ENCODE assay signal across 9 cellular contexts in genomic region chr3:18389108-18389733, GRCh38. TPM values are rescaled to one million over a fixed set of nuclear protein-coding genes. Genes with fewer than 3 reads are reported as not detected.
DNase-seq lines count a peak whose midpoint lies in the region; ATAC-seq and TF ChIP-seq lines count a peak whose summit lies in the region.
"Had no signal": no experiment of that assay in that cellular context is flagged by ENCODE, and none has a peak within 500 bp of the region (broad histone marks: within the 10 kb centered on the region; RNA-seq: fewer than 3 reads in every experiment).

No MANE protein-coding gene starts in this region.

- no peak overlapping the region for H3K9ac ChIP-seq in HCT116 (ENCODE audit: low read length)
- H3K9ac ChIP-seq: BLaER1 treated with 17β-estradiol and CSF1 and Interleukin-3, amounts not matched to agents 10 nM and 100 nM had no signal

- H3K27ac ChIP-seq in HCT116 (ENCODE audit: low read depth, low read length): no peak overlapping the region

- H3K4me2 ChIP-seq in HCT116 (ENCODE audit: low read length): no peak overlapping the region
- H3K4me2 ChIP-seq: BLaER1 treated with 17β-estradiol and CSF1 and Interleukin-3, amounts not matched to agents 10 nM and 100 nM had no signal

- peak; percentile 43 to 66 (median 53); a peak in 5 of 6 replicates for TF ChIP-seq CTCF in HCT116 (IDR thresholded peaks at IDR 0.05 in 2 of 3, conservative IDR thresholded peaks at IDR 0.05 in 1 of 3; ENCODE audit: borderline replicate concordance in 1 of 3, insufficient read depth in 1 of 3, low read depth in 2 of 3, low read length in 2 of 3)
- TF ChIP-seq CTCF in foreskin fibroblast (IDR thresholded peaks at IDR 0.05; ENCODE audit: low read depth, low read length): peak; percentile 58

- TF ChIP-seq RAD21 in HCT116 (IDR thresholded peaks at IDR 0.05; ENCODE audit: low read depth): peak; percentile 65

- intact Hi-C loops in HCT116 (cut with micrococcal nuclease): loop anchor here (1.0 to 2.0 kb wide), 2 partner anchors 94 to 495 kb away; no protein-coding TSS in a partner anchor

- H3K27me3 ChIP-seq in HCT116 (ENCODE audit: insufficient read depth, low read length): no peaks in the 10 kb centered on the region
- H3K27me3 ChIP-seq: BLaER1 treated with 17β-estradiol and CSF1 and Interleukin-3, amounts not matched to agents 10 nM and 100 nM had no signal

- no TSS peak for BruUV-seq in HCT116 (replicated peaks; lab: Mats Ljungman, UMichigan)

- H3K9me3 ChIP-seq in HCT116 (ENCODE audit: control insufficient read depth in 1 of 2, insufficient read depth in 1 of 2, low read depth in 1 of 2, low read length in 2 of 2): no peaks in the 10 kb centered on the region
- H3K9me3 ChIP-seq: BLaER1 treated with 17β-estradiol and CSF1 and Interleukin-3, amounts not matched to agents 10 nM and 100 nM had no signal

- POLR2A ChIA-PET in HCT116 (lab: Charles Lee): interaction anchor here (0.6 kb wide), 1 partner anchor 911 kb away, joined by 3 read pairs; no protein-coding TSS in a partner anchor

- H2AFZ ChIP-seq in HCT116 (ENCODE audit: low read depth, low read length, poor library complexity, severe bottlenecking): no peak overlapping the region

- no peaks in the 10 kb centered on the region for H3K36me3 ChIP-seq in HCT116 (ENCODE audit: control insufficient read depth in 1 of 2, insufficient read depth in 2 of 2, low read length in 2 of 2)

- no peaks in the 10 kb centered on the region for H4K20me1 ChIP-seq in HCT116 (ENCODE audit: insufficient read depth)

- H3K79me2 ChIP-seq in HCT116 (ENCODE audit: insufficient read depth, low read length): no peaks in the 10 kb centered on the region

- DNase-seq in DMS53 (lab: John Stamatoyannopoulos, UW): peak; percentile 37
- no peak for DNase-seq in DMS53 treated with DMSO at 0.1 percent for 48 hours (lab: John Stamatoyannopoulos, UW; ENCODE audit: unreplicated experiment)
- DNase-seq in HCT116 (ENCODE audit: low read depth, low spot score): peak; percentile 7
- DNase-seq in SHP77 treated with DMSO at 0.1 percent for 48 hours (lab: John Stamatoyannopoulos, UW): peak; percentile 17
- DNase-seq in foreskin fibroblast: peak; percentile 0 to 46
- peak; percentile 71 for DNase-seq in superior temporal gyrus (ENCODE audit: extremely low spot score)
- DNase-seq in stimulated activated CD4-positive, alpha-beta T cell treated with anti-CD3 and anti-CD28 coated beads, Interleukin-4, amount 100 ng/mL, for 4 hours: no peak

- CTCF ChIA-PET in HCT116 (lab: Charles Lee): interaction anchor here (0.7 to 2.0 kb wide), 10 partner anchors 9 to 548 kb away, joined by 3 to 12 read pairs (median 4); no protein-coding TSS in a partner anchor

- RAD21 ChIA-PET in HCT116 (lab: Charles Lee; ENCODE audit: low non-redundant PET in 1 of 2, low total read pairs in 2 of 2, uncharacterized antibody in 2 of 2, unreplicated experiment in 2 of 2): interaction anchor here in 1 of 2 experiments (0.7 kb wide), 1 partner anchor 922 kb away, joined by 5 read pairs; no protein-coding TSS in a partner anchor

- ATAC-seq in HCT116 (peak; percentile 32; the same call in 1 of the 2 replicates), HG03095 (IDR thresholded peaks at IDR 0.05; ENCODE audit: unreplicated experiment) (no peak)

- no peak for TF ChIP-seq POLR2A in HCT116 (IDR thresholded peaks at IDR 0.05; ENCODE audit: borderline replicate concordance, extremely low read depth, insufficient read depth, insufficient read length)

- no peaks in the 10 kb centered on the region for H3K9me2 ChIP-seq in HCT116 (ENCODE audit: insufficient read depth)

- H3K4me3 ChIP-seq in HCT116 (replicated peaks in 1 of 2; ENCODE audit: low read depth in 1 of 2, low read length in 2 of 2): no peak overlapping the region
- no peak overlapping the region for H3K4me3 ChIP-seq in foreskin fibroblast (ENCODE audit: low read depth in 1 of 2, low read length in 2 of 2)
- H3K4me3 ChIP-seq: BLaER1 treated with 17β-estradiol and CSF1 and Interleukin-3, amounts not matched to agents 10 nM and 100 nM had no signal

- no peaks in the 10 kb centered on the region for H3K4me1 ChIP-seq in HCT116 (ENCODE audit: control insufficient read depth in 1 of 2, insufficient read depth in 2 of 2, low read length in 2 of 2)

TF ChIP-seq in HCT116, 20 proteins besides CTCF, POLR2A, EP300 and RAD21:
- TF ChIP-seq EGR1 (IDR thresholded peaks at IDR 0.05; ENCODE audit: low read depth) (no peak), JUND (IDR thresholded peaks at IDR 0.05) (no peak), ZNF274 (IDR thresholded peaks at IDR 0.05; ENCODE audit: low read depth, low read length) (no peak), POLR2AphosphoS5 (IDR thresholded peaks at IDR 0.05; ENCODE audit: low read depth, low read length) (no peak)
TF ChIP-seq in HCT116: peak in this region for 0.

RNA-seq across cellular contexts. Expression of gene SATB1, which starts 35.9 kb away (rescaled TPM):
- 2.7 TPM for total RNA-seq in HCT116 (2021; ENCODE audit: unreplicated experiment)
- polyA plus RNA-seq in HCT116 (2012): 2.4 and 4.0 TPM in 2 replicates

Comparison
In these comparisons a context has a peak if more than half of its experiments do, and no peak if none do; other contexts are left out.
1. DNase-seq: peak in DMS53 (single experiment), HCT116 (single experiment), SHP77 treated with DMSO at 0.1 percent for 48 hours (single experiment), foreskin fibroblast (2 of 2) and superior temporal gyrus (single experiment); none in DMS53 treated with DMSO at 0.1 percent for 48 hours (single experiment) and stimulated activated CD4-positive, alpha-beta T cell treated with anti-CD3 and anti-CD28 coated beads, Interleukin-4, amount 100 ng/mL, for 4 hours (0 of 2).